ENCODE assay signal across 9 cellular contexts in genomic region chr2:14632133-14632936, GRCh38. TPM values are rescaled to one million over a fixed set of nuclear protein-coding genes. Genes with fewer than 3 reads are reported as not detected.
DNase-seq lines count a peak whose midpoint lies in the region; ATAC-seq, FAIRE-seq and TF ChIP-seq lines count a peak whose summit lies in the region.
"Had no signal": no experiment of that assay in that cellular context is flagged by ENCODE, and none has a peak within 500 bp of the region (broad histone marks: within the 10 kb centered on the region; RNA-seq: fewer than 3 reads in every experiment).

TSS of gene LRATD1 (plus strand) at chr2:14632717. CDS start at chr2:14633980, 1,263 bp downstream.

- no peaks in the 10 kb centered on the region for H3K9me3 ChIP-seq in gastrocnemius medialis

- DNase-seq in HCEC 1CT (peak; percentile 88), NCI-H460 (ENCODE audit: extremely low read depth, low read depth) (peak; percentile 84), bronchial epithelial cell (ENCODE audit: low read depth) (peak; percentile 74), iPS-NIHi11 (ENCODE audit: low spot score) (peak; percentile 90), gastrocnemius medialis (peak; percentile 47 to 53)
- no peak for DNase-seq in activated naive CD4-positive, alpha-beta T cell treated with Interleukin-2 at 50 U/mL for 16 hours
- no peak for DNase-seq in stimulated activated CD4-positive, alpha-beta T cell treated with anti-CD3 and anti-CD28 coated beads, Interleukin-12 subunit alpha, Interleukin-12 subunit beta, amount 100 ng/mL, for 4 hours

- intact Hi-C loops in gastrocnemius medialis (cut with DNase I; ENCODE audit: low total_unique reads): no loop called here

- peak; percentile 46 to 69 for TF ChIP-seq POLR2A in gastrocnemius medialis (IDR thresholded peaks at IDR 0.05)

- ATAC-seq in gastrocnemius medialis (peak; percentile 69 to 73), HG03139 (IDR thresholded peaks at IDR 0.05; ENCODE audit: unreplicated experiment) (no peak)

- peak within 1 kb of the TSS in 1 of 4 donors; percentile 54 for H3K27ac ChIP-seq in gastrocnemius medialis

- H3K4me1 ChIP-seq in gastrocnemius medialis: peaks cover 7 to 22% of the 10 kb centered on the region in 2 donors

- FAIRE-seq in bronchial epithelial cell (lab: Jason Lieb, UNC): no peak

- in situ Hi-C loops in gastrocnemius medialis (cut with MboI; ENCODE audit: low sequenced_read_pairs in 4 of 4): no loop called here

- peak within 1 kb of the TSS; percentile 82 for H3K4me3 ChIP-seq in bronchial epithelial cell (ENCODE audit: low read depth, low read length)
- H3K4me3 ChIP-seq in gastrocnemius medialis: peak within 1 kb of the TSS; percentile 39 to 59 (median 49)

- H3K27me3 ChIP-seq in bronchial epithelial cell (ENCODE audit: control insufficient read depth, insufficient read depth, low read length) (no peaks in the 10 kb centered on the region), gastrocnemius medialis (peaks cover 37 to 53% (median 48%) of the 10 kb centered on the region in 3 donors)

- TF ChIP-seq CTCF in bronchial epithelial cell (IDR thresholded peaks at IDR 0.05; ENCODE audit: insufficient read depth, low read length, severe bottlenecking) (no peak), gastrocnemius medialis (IDR thresholded peaks at IDR 0.05 in 4 of 5, conservative IDR thresholded peaks at IDR 0.05 in 1 of 5) (no peak)

- no peaks in the 10 kb centered on the region for H3K36me3 ChIP-seq in bronchial epithelial cell (ENCODE audit: control insufficient read depth, insufficient read depth, low read length)
- no peaks in the 10 kb centered on the region for H3K36me3 ChIP-seq in gastrocnemius medialis

RNA-seq across cellular contexts. Expression of gene LRATD1, which starts in this region (rescaled TPM):
- 2.5 and 2.6 TPM in 2 replicates for total RNA-seq in NCI-H460 (2014; rRNA removed; shearing (Covaris generic))
- polyA plus RNA-seq in NCI-H460 (2014; cell fraction: nucleus; rRNA removed): 0.39 and 0.78 TPM in 2 replicates
- total RNA-seq in bronchial epithelial cell: 23.2 and 27.8 TPM in 2 replicates
- 1 to 10 TPM in 2 of 4 donors, under 1 TPM in 2; 0.33 to 4.9 (median 0.86) TPM for total RNA-seq in gastrocnemius medialis
- total RNA-seq: T-helper 2 cell treated with Interferon-gamma antibody and Interleukin-4, amounts not matched to agents 100 ng/mL and 5 ng/mL, for 36 hours had no signal

Comparison
In these comparisons a context has a peak if more than half of its experiments do, and no peak if none do; other contexts are left out.
1. DNase-seq: peak in HCEC 1CT (single experiment), NCI-H460 (single experiment), bronchial epithelial cell (single experiment), iPS-NIHi11 (single experiment) and gastrocnemius medialis (2 of 2); none in activated naive CD4-positive, alpha-beta T cell treated with Interleukin-2 at 50 U/mL for 16 hours (single experiment) and stimulated activated CD4-positive, alpha-beta T cell treated with anti-CD3 and anti-CD28 coated beads, Interleukin-12 subunit alpha, Interleukin-12 subunit beta, amount 100 ng/mL, for 4 hours (single experiment).